ENCODE assay signal across 14 cellular contexts in the genomic region with DNA sequence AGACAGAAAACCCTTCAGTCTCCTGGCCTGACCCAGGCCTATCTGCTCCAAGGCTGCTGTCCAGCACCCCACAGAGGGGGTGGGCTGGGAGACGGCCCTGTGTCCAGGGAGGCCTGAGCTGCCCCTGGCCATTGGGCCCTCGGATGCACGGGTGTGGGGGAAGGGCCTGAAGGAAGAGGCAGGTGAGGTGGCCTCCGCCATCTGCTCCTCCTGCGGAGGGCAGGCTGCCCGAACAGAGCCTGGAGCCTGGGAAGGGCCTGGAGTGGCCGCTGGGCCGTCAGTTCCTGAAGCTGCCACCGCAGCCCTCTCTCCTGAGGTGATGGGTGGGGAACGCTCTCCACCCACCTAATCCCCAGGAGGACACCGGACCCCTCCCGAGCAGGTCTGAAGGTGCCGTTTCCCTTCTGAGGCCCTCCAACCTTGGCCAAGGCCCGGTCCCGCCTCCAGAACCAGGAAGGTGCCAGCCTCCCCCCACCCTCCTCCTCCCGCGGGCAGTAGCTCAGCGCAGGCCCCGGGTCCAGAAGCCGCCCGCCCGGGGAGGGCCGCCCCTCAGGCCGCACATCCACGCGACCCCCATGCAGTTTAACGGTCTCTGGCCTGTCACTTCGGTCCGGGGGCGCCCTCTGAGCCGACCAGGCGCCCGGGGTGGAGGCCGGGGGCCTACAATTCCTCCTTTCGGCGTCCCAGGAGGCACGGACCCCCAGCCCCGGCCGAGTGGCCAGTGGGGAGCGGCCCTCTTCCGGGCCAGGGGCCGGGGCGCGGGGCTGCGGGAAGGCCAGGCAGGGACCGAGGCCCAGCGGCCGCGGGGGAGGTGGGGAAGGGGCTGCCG. TPM values are rescaled to one million over a fixed set of nuclear protein-coding genes. Genes with fewer than 3 reads are reported as not detected.
DNase-seq lines count a peak whose midpoint lies in the region; ATAC-seq, FAIRE-seq and TF ChIP-seq lines count a peak whose summit lies in the region.
"Had no signal": no experiment of that assay in that cellular context is flagged by ENCODE, and none has a peak within 500 bp of the region (broad histone marks: within the 10 kb centered on the region; RNA-seq: fewer than 3 reads in every experiment).

No MANE protein-coding gene starts in this region.

- H3K14ac ChIP-seq in IMR-90 (replicated peaks; ENCODE audit: low read depth, low read length) = no peak overlapping the region

- no peak overlapping the region for H3K18ac ChIP-seq in IMR-90 (ENCODE audit: low read depth, low read length)

- dilution Hi-C loops in IMR-90 (cut with HindIII; ENCODE audit: low sequenced_read_pairs, unreplicated experiment) = no loop called here

- intact Hi-C loops in IMR-90 (cut with micrococcal nuclease) (no loop called here), lower leg skin (cut with DNase I; ENCODE audit: low total_unique reads) (no loop called here)

- H3K27ac Mint-ChIP-seq in activated CD4-positive, alpha-beta memory T cell treated with anti-CD3 and anti-CD28 coated beads, Interleukin-2, amount 10 ng/mL, durations not matched to agents 7 days and 5 days = no peak overlapping the region
- H3K27ac Mint-ChIP-seq: stimulated activated naive CD8-positive, alpha-beta T cell treated with anti-CD3 and anti-CD28 coated beads, Interleukin-15, Interleukin-2, amounts not matched to agents 100 ng/mL and 50 ng/mL, for 24 hours had no signal

- H2AFZ ChIP-seq in IMR-90 (replicated peaks; ENCODE audit: low read length, poor library complexity) = no peak overlapping the region
- H2AFZ ChIP-seq: GM23248 had no signal

- TF ChIP-seq CTCF in A549 (IDR thresholded peaks at IDR 0.05) (no peak), IMR-90 (conservative IDR thresholded peaks at IDR 0.05; ENCODE audit: low read depth, low read length) (no peak), lower leg skin (IDR thresholded peaks at IDR 0.05) (no peak)

- TF ChIP-seq EP300 in A549 (IDR thresholded peaks at IDR 0.05) = no peak

- CTCF ChIA-PET in A549 (lab: Yijun Ruan, JAX) (interaction anchor here (1.1 to 25.1 kb wide), 6 partner anchors 8 to 46 kb away, joined by 4 to 656 read pairs (median 10); partner anchors contain the start of genes ANTKMT, CCDC78, CIAO3 and HAGHL), IMR-90 (lab: Yijun Ruan, JAX) (no interaction called here)
- CTCF ChIA-PET in activated CD4-positive, alpha-beta memory T cell treated with anti-CD3 and anti-CD28 coated beads, Interleukin-2, amount 10 ng/mL, durations not matched to agents 7 days and 5 days (lab: Charles Lee) = interaction anchor here (0.8 to 2.0 kb wide), 2 partner anchors 8 to 15 kb away, joined by 3 to 6 read pairs; no protein-coding TSS in a partner anchor

- peaks cover 60% of the 10 kb centered on the region for H3K27me3 Mint-ChIP-seq in activated CD4-positive, alpha-beta memory T cell treated with anti-CD3 and anti-CD28 coated beads, Interleukin-2, amount 10 ng/mL, durations not matched to agents 7 days and 5 days

- peaks cover 34% of the 10 kb centered on the region for H3K4me1 ChIP-seq in A549
- peaks cover 1% of the 10 kb centered on the region; the same call in 1 of the 2 replicates for H3K4me1 ChIP-seq in IMR-90 (ENCODE audit: control insufficient read depth, insufficient read depth, low read length)

- no peak overlapping the region for H2BK120ac ChIP-seq in IMR-90 (ENCODE audit: low read depth, low read length)

- no peaks in the 10 kb centered on the region for H3K9me3 ChIP-seq in A549
- H3K9me3 ChIP-seq in IMR-90 (ENCODE audit: control insufficient read depth, insufficient read depth, low read length) = no peaks in the 10 kb centered on the region
- H3K9me3 ChIP-seq: neutrophil had no signal

- DNase-seq in A549 (ENCODE audit: low read depth in 1 of 2, low spot score in 1 of 2) = no peak
- DNase-seq in IMR-90 = no peak
- no peak for DNase-seq in lower leg skin (ENCODE audit: low spot score in 2 of 2)
- DNase-seq in activated CD4-positive, alpha-beta memory T cell treated with anti-CD3 and anti-CD28 coated beads, Interleukin-2, amount 10 ng/mL, durations not matched to agents 7 days and 5 days = no peak
- DNase-seq: activated naive CD4-positive, alpha-beta T cell; AML-193; foreskin melanocyte; GM23248; stimulated activated CD4-positive, alpha-beta T cell treated with anti-CD3 and anti-CD28 coated beads, Interleukin-1b, Interleukin-23, amount 100 ng/mL, for 48 hours had no signal

- no peak overlapping the region for H2BK20ac ChIP-seq in IMR-90 (ENCODE audit: low read depth, low read length)

- H3K36me3 Mint-ChIP-seq in activated CD4-positive, alpha-beta memory T cell treated with anti-CD3 and anti-CD28 coated beads, Interleukin-2, amount 10 ng/mL, durations not matched to agents 7 days and 5 days (ENCODE audit: low read depth) = no peaks in the 10 kb centered on the region

- no TSS peak for BruUV-seq in IMR-90 (replicated peaks; lab: Mats Ljungman, UMichigan)

- peak overlapping the region; percentile 24 for H2AK9ac ChIP-seq in IMR-90 (replicated peaks; ENCODE audit: low read depth, low read length, poor library complexity)

- no peak for ATAC-seq in A549
- no peak for ATAC-seq in IMR-90 (ENCODE audit: low read depth)
- no peak for ATAC-seq in HG02763 (IDR thresholded peaks at IDR 0.05; ENCODE audit: unreplicated experiment)

- FAIRE-seq in A549 (lab: Jason Lieb, UNC) = no peak
- FAIRE-seq: colon had no signal

- no peak overlapping the region for H2BK15ac ChIP-seq in IMR-90 (ENCODE audit: low read depth, low read length)

- no peak overlapping the region for H2AK5ac ChIP-seq in IMR-90 (ENCODE audit: low read depth, low read length)

- H3K4me2 ChIP-seq in A549 (peak overlapping the region; percentile 100), IMR-90 (ENCODE audit: low read depth, low read length) (no peak overlapping the region)

- no peak overlapping the region for H4K5ac ChIP-seq in IMR-90 (ENCODE audit: low read depth, low read length)

- no peaks in the 10 kb centered on the region for H3K9me3 Mint-ChIP-seq in activated CD4-positive, alpha-beta memory T cell treated with anti-CD3 and anti-CD28 coated beads, Interleukin-2, amount 10 ng/mL, durations not matched to agents 7 days and 5 days
- H3K9me3 Mint-ChIP-seq: stimulated activated naive CD8-positive, alpha-beta T cell treated with anti-CD3 and anti-CD28 coated beads, Interleukin-15, Interleukin-2, amounts not matched to agents 100 ng/mL and 50 ng/mL, for 24 hours had no signal

- no peak overlapping the region for H3K9ac ChIP-seq in IMR-90 (ENCODE audit: low read depth, low read length)
- H3K9ac ChIP-seq: GM23248 had no signal

- no peak for TF ChIP-seq RAD21 in A549 (conservative IDR thresholded peaks at IDR 0.05 in 1 of 2, IDR thresholded peaks at IDR 0.05 in 1 of 2)
- no peak for TF ChIP-seq RAD21 in IMR-90 (IDR thresholded peaks at IDR 0.05; ENCODE audit: low read length)

- no peaks in the 10 kb centered on the region for H3K9me1 ChIP-seq in IMR-90 (ENCODE audit: insufficient read depth, low read length)

- in situ Hi-C loops in IMR-90 (cut with MboI; ENCODE audit: low sequenced_read_pairs) = loop anchor here (25.0 kb wide), 1 partner anchor 358 kb away; the partner anchor contains the start of gene SSTR5

- H3K4me3 Mint-ChIP-seq in activated CD4-positive, alpha-beta memory T cell treated with anti-CD3 and anti-CD28 coated beads, Interleukin-2, amount 10 ng/mL, durations not matched to agents 7 days and 5 days = no peak overlapping the region
- H3K4me3 Mint-ChIP-seq: stimulated activated naive CD8-positive, alpha-beta T cell treated with anti-CD3 and anti-CD28 coated beads, Interleukin-15, Interleukin-2, amounts not matched to agents 100 ng/mL and 50 ng/mL, for 24 hours had no signal

- peaks cover 4% of the 10 kb centered on the region for H3K4me1 Mint-ChIP-seq in activated CD4-positive, alpha-beta memory T cell treated with anti-CD3 and anti-CD28 coated beads, Interleukin-2, amount 10 ng/mL, durations not matched to agents 7 days and 5 days

- H3K79me1 ChIP-seq in IMR-90 (ENCODE audit: low read depth in 1 of 2, low read length in 2 of 2) = no peaks in the 10 kb centered on the region

- peaks cover 18% of the 10 kb centered on the region for H4K20me1 ChIP-seq in IMR-90 (ENCODE audit: insufficient read depth, low read length)

- 74% methylated on average over 14 of the region's 50 CpGs for WGBS in A549 (ENCODE audit: missing lambda C conversion rate)
- WGBS in IMR-90 (ENCODE audit: extremely low coverage in 2 of 2, insufficient read length in 1 of 2), 2 experiments = 6% methylated on average over 18 of the region's 50 CpGs; no CpG with 5 or more reads in 1 of the 2 experiments
- whole genome bisulfite sequencing in lower leg skin, 2 donors = 7 to 11% methylated on average over 29 to 50 of the region's 50 CpGs

- H3K4me3 ChIP-seq in A549 = peak overlapping the region; percentile 59
- H3K4me3 ChIP-seq in IMR-90 (ENCODE audit: insufficient read depth, low read depth, low read length) = no peak overlapping the region
- H3K4me3 ChIP-seq in lower leg skin (ENCODE audit: low read depth, poor library complexity, severe bottlenecking) = no peak overlapping the region
- H3K4me3 ChIP-seq: GM23248 had no signal

- no peaks in the 10 kb centered on the region for H3K36me3 ChIP-seq in IMR-90 (ENCODE audit: control insufficient read depth, insufficient read depth, low read length)
- H3K36me3 ChIP-seq: neutrophil had no signal

- no peak overlapping the region for H2BK5ac ChIP-seq in IMR-90 (ENCODE audit: low read depth, low read length, poor library complexity, severe bottlenecking)

- peaks cover 71% of the 10 kb centered on the region for H3K27me3 ChIP-seq in IMR-90 (ENCODE audit: control insufficient read depth, insufficient read depth, low read length)

- POLR2A ChIA-PET in A549 (lab: Yijun Ruan, JAX) (no interaction called here), IMR-90 (lab: Charles Lee; ENCODE audit: unreplicated experiment) (no interaction called here)
- POLR2A ChIA-PET in activated CD4-positive, alpha-beta memory T cell treated with anti-CD3 and anti-CD28 coated beads, Interleukin-2, amount 10 ng/mL, durations not matched to agents 7 days and 5 days (lab: Charles Lee) = interaction anchor here (0.8 kb wide), 1 partner anchor 9 kb away, joined by 4 read pairs; no protein-coding TSS in a partner anchor

- no peak overlapping the region for H3K4ac ChIP-seq in IMR-90 (ENCODE audit: low read depth, low read length)

- H4K91ac ChIP-seq in IMR-90 (ENCODE audit: insufficient read depth, low read depth, low read length) = no peak overlapping the region

- H3K27ac ChIP-seq in A549 (peak overlapping the region; percentile 73 to 75; a peak in 5 of 6 replicates), IMR-90 (ENCODE audit: insufficient read depth, low read length) (no peak overlapping the region), cingulate gyrus (ENCODE audit: low read depth, low read length) (peak overlapping the region; percentile 10)
- H3K27ac ChIP-seq: GM23248, neutrophil had no signal

- H3K56ac ChIP-seq in IMR-90 (ENCODE audit: extremely low read depth, insufficient read depth, low read length) = no peak overlapping the region

- H3K23ac ChIP-seq in IMR-90 (ENCODE audit: low read depth, low read length) = no peak overlapping the region

- no peak overlapping the region for H4K8ac ChIP-seq in IMR-90 (ENCODE audit: low read depth in 2 of 2, low read length in 2 of 2)

- TF ChIP-seq POLR2A in A549 (IDR thresholded peaks at IDR 0.05; ENCODE audit: low read length) (no peak), IMR-90 (IDR thresholded peaks at IDR 0.05; ENCODE audit: low read depth, low read length) (no peak), lower leg skin (IDR thresholded peaks at IDR 0.05) (no peak)

RNA-seq across cellular contexts. Expression of gene FBXL16, which starts 0.8 kb away (rescaled TPM):
- polyA plus RNA-seq in A549 (2011; rRNA removed) (0.53 and 0.54 TPM in 2 replicates), A549 (2017; fragmentation: RNase III; extraction: RNeasy Plus Mini Kit Qiagen cat#74134 plus additional on column Dnase treatment) (1.1 to 1.4 TPM (median 1.2 TPM) in 3 replicates), IMR-90 (2012; rRNA removed) (2.2 and 3.0 TPM in 2 replicates)
- 1.1 and 2.4 TPM in 2 replicates for polyA plus RNA-seq in A549 (2012; cell fraction: cytosol; rRNA removed)
- 2.4 and 4.1 TPM in 2 replicates for polyA plus RNA-seq in A549 (2012; cell fraction: nucleus; rRNA removed)
- polyA minus RNA-seq in A549 (2011; rRNA and poly(A)+ RNA removed) = 0.21 and 0.29 TPM in 2 replicates
- total RNA-seq in IMR-90 (2012; rRNA removed) (0.18 and 0.56 TPM in 2 replicates), lower leg skin (10 to 100 TPM; 18.3 to 33.6 (median 25.2) TPM)
- polyA plus RNA-seq in IMR-90 (2012; cell fraction: cytosol; rRNA removed) = 0.88 and 2.6 TPM in 2 replicates
- 1.6 and 4.8 TPM in 2 replicates for polyA plus RNA-seq in IMR-90 (2012; cell fraction: nucleus; rRNA removed; ENCODE audit: low replicate concordance)
- total RNA-seq in activated CD4-positive, alpha-beta memory T cell treated with anti-CD3 and anti-CD28 coated beads, Interleukin-2, amount 10 ng/mL, durations not matched to agents 7 days and 5 days = 10 to 100 TPM; 30.9 to 34.6 TPM

RNA-seq across cellular contexts. Expression of gene METRN, which starts 10.2 kb away (rescaled TPM):
- polyA plus RNA-seq in A549 (2011; rRNA removed) (33.8 and 41.0 TPM in 2 replicates), A549 (2017; fragmentation: RNase III; extraction: RNeasy Plus Mini Kit Qiagen cat#74134 plus additional on column Dnase treatment) (72.7 to 82.2 TPM (median 81.0 TPM) in 3 replicates), IMR-90 (2012; rRNA removed) (48.2 and 91.1 TPM in 2 replicates)
- 128 and 228 TPM in 2 replicates for polyA plus RNA-seq in A549 (2012; cell fraction: cytosol; rRNA removed)
- 107 and 207 TPM in 2 replicates for polyA plus RNA-seq in A549 (2012; cell fraction: nucleus; rRNA removed)
- 16.9 and 19.6 TPM in 2 replicates for polyA minus RNA-seq in A549 (2011; rRNA and poly(A)+ RNA removed)
- total RNA-seq in IMR-90 (2012; rRNA removed) (6.1 and 8.6 TPM in 2 replicates), lower leg skin (10 to 100 TPM; 24.2 to 48.4 (median 36.0) TPM)
- 17.8 and 53.0 TPM in 2 replicates for polyA plus RNA-seq in IMR-90 (2012; cell fraction: cytosol; rRNA removed)
- polyA plus RNA-seq in IMR-90 (2012; cell fraction: nucleus; rRNA removed; ENCODE audit: low replicate concordance) = 15.9 and 43.0 TPM in 2 replicates
- total RNA-seq in activated CD4-positive, alpha-beta memory T cell treated with anti-CD3 and anti-CD28 coated beads, Interleukin-2, amount 10 ng/mL, durations not matched to agents 7 days and 5 days = 1 to 10 TPM; 4.4 to 6.2 TPM

RNA-seq across cellular contexts. Expression of gene WDR24, which starts 14.6 kb away (rescaled TPM):
- 2.7 and 3.0 TPM in 2 replicates for polyA plus RNA-seq in A549 (2011; rRNA removed)
- 7.4 and 8.0 TPM in 2 replicates for polyA plus RNA-seq in A549 (2012; cell fraction: cytosol; rRNA removed)
- 35.9 and 47.7 TPM in 2 replicates for polyA plus RNA-seq in A549 (2012; cell fraction: nucleus; rRNA removed)
- 5.6 to 7.6 TPM (median 6.6 TPM) in 3 replicates for polyA plus RNA-seq in A549 (2017; fragmentation: RNase III; extraction: RNeasy Plus Mini Kit Qiagen cat#74134 plus additional on column Dnase treatment)
- 2.8 and 5.1 TPM in 2 replicates for polyA minus RNA-seq in A549 (2011; rRNA and poly(A)+ RNA removed)
- total RNA-seq in IMR-90 (2012; rRNA removed) = 0.72 and 1.1 TPM in 2 replicates
- polyA plus RNA-seq in IMR-90 (2012; rRNA removed) = 8.7 and 10.8 TPM in 2 replicates
- polyA plus RNA-seq in IMR-90 (2012; cell fraction: cytosol; rRNA removed) = 7.8 and 7.9 TPM in 2 replicates
- polyA plus RNA-seq in IMR-90 (2012; cell fraction: nucleus; rRNA removed; ENCODE audit: low replicate concordance) = 22.4 and 54.8 TPM in 2 replicates
- total RNA-seq in lower leg skin = 10 to 100 TPM; 13.8 to 21.8 (median 15.5) TPM
- 10 to 100 TPM; 18.1 to 18.7 TPM for total RNA-seq in activated CD4-positive, alpha-beta memory T cell treated with anti-CD3 and anti-CD28 coated beads, Interleukin-2, amount 10 ng/mL, durations not matched to agents 7 days and 5 days

RNA-seq across cellular contexts. Expression of gene ANTKMT, which starts 16.2 kb away (rescaled TPM):
- polyA plus RNA-seq in A549 (2011; rRNA removed) = 10.9 and 11.9 TPM in 2 replicates
- 79.6 and 99.7 TPM in 2 replicates for polyA plus RNA-seq in A549 (2012; cell fraction: cytosol; rRNA removed)
- polyA plus RNA-seq in A549 (2012; cell fraction: nucleus; rRNA removed) = 161 and 226 TPM in 2 replicates
- 49.2 to 55.8 TPM (median 55.2 TPM) in 3 replicates for polyA plus RNA-seq in A549 (2017; fragmentation: RNase III; extraction: RNeasy Plus Mini Kit Qiagen cat#74134 plus additional on column Dnase treatment)
- polyA minus RNA-seq in A549 (2011; rRNA and poly(A)+ RNA removed) = 2.6 and 3.7 TPM in 2 replicates
- total RNA-seq in IMR-90 (2012; rRNA removed) = 7.3 and 7.5 TPM in 2 replicates
- 16.2 and 25.7 TPM in 2 replicates for polyA plus RNA-seq in IMR-90 (2012; rRNA removed)
- polyA plus RNA-seq in IMR-90 (2012; cell fraction: cytosol; rRNA removed) = 62.9 and 94.1 TPM in 2 replicates
- 58.1 and 200 TPM in 2 replicates for polyA plus RNA-seq in IMR-90 (2012; cell fraction: nucleus; rRNA removed; ENCODE audit: low replicate concordance)
- 10 to 100 TPM; 24.9 to 42.4 (median 32.1) TPM for total RNA-seq in lower leg skin
- total RNA-seq in activated CD4-positive, alpha-beta memory T cell treated with anti-CD3 and anti-CD28 coated beads, Interleukin-2, amount 10 ng/mL, durations not matched to agents 7 days and 5 days = 1 to 10 TPM; 8.4 to 9.3 TPM

RNA-seq across cellular contexts. Expression of gene JMJD8, which starts 20.6 kb away (rescaled TPM):
- polyA plus RNA-seq in A549 (2011; rRNA removed) (37.5 and 43.8 TPM in 2 replicates), A549 (2017; fragmentation: RNase III; extraction: RNeasy Plus Mini Kit Qiagen cat#74134 plus additional on column Dnase treatment) (72.6 to 77.0 TPM (median 73.7 TPM) in 3 replicates), IMR-90 (2012; rRNA removed) (62.5 and 72.2 TPM in 2 replicates)
- 109 and 141 TPM in 2 replicates for polyA plus RNA-seq in A549 (2012; cell fraction: cytosol; rRNA removed)
- polyA plus RNA-seq in A549 (2012; cell fraction: nucleus; rRNA removed) = 182 and 269 TPM in 2 replicates
- 33.6 and 39.1 TPM in 2 replicates for polyA minus RNA-seq in A549 (2011; rRNA and poly(A)+ RNA removed)
- total RNA-seq in IMR-90 (2012; rRNA removed) (17.2 and 17.7 TPM in 2 replicates), lower leg skin (10 to 100 TPM; 41.8 to 90.5 (median 82.3) TPM)
- polyA plus RNA-seq in IMR-90 (2012; cell fraction: cytosol; rRNA removed) = 54.7 and 85.9 TPM in 2 replicates
- 54.8 and 132 TPM in 2 replicates for polyA plus RNA-seq in IMR-90 (2012; cell fraction: nucleus; rRNA removed; ENCODE audit: low replicate concordance)
- 10 to 100 TPM; 27.1 to 27.2 TPM for total RNA-seq in activated CD4-positive, alpha-beta memory T cell treated with anti-CD3 and anti-CD28 coated beads, Interleukin-2, amount 10 ng/mL, durations not matched to agents 7 days and 5 days

Comparison
In these comparisons a context has a peak if more than half of its experiments do, and no peak if none do; other contexts are left out.
1. RNA of gene FBXL16, which starts 0.8 kb away (total RNA-seq): 30.9 to 34.6 TPM in activated CD4-positive, alpha-beta memory T cell treated with anti-CD3 and anti-CD28 coated beads, Interleukin-2, amount 10 ng/mL, durations not matched to agents 7 days and 5 days and 18.3 to 33.6 TPM in lower leg skin; 0.18 to 0.56 TPM in IMR-90; every median in the first group is over 10 times any median in the second.